In the genomic region with DNA sequence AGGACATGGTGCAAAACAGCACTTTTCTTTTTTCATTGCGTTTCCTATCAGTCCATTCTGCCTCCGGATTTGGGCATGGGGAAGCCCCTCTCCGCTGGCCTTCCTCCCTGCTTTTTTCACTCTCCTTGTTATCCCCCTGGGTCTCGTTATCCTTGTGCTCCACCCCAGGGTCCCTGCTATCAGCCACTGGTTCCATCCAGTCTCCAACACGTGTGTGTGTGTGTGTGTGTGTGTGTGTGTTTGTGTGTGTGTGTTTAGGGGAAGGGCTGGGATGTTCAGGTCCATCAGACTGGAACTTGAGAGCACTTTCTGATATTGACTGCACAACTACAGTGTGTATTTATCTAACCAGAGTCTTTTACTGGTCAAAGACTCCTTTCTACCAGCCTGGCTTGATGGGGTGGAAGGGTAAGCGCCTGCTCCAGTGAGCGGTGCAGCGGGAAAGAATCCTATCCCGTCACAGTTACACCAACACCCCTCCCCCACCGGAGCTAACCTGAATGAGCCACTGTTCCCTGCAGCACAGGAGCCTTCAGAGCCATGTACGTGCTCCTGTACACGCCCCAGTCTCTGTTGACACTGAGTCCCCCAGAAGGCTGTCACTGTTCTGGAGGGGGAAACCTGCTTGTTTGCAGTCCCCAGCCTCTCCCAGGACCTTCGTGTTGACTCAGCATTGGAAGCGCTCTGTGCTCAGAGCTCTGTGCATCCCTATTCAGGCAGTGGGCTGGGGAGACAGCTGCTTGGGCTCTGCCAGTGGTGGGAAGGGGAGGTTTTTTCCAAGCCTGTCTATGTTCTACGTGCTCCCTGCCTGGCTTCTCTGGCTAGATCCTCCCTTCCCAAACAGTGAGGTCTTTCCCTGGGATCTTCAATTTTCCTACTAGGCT, we compare ENCODE assay signal across 2 cellular contexts.
TF ChIP-seq lines count a peak whose summit lies in the region.

No MANE protein-coding gene starts in this region.

TF ChIP-seq in K562, 482 proteins besides CTCF, POLR2A, EP300 and RAD21:
- TF ChIP-seq ATF1 (CRISPR knock-in tag; IDR thresholded peaks at IDR 0.05) (no peak), ATF1 (tag; IDR thresholded peaks at IDR 0.05) (0 out of 2 replicates have a peak, but pooled peaks have one; percentile 8), GATAD2B (IDR thresholded peaks at IDR 0.05; ENCODE audit: borderline replicate concordance) (no peak), FIP1L1 (IDR thresholded peaks at IDR 0.05; ENCODE audit: low read depth, low read length, poor library complexity, severe bottlenecking) (no peak), ZKSCAN3 (CRISPR knock-in tag; IDR thresholded peaks at IDR 0.05) (no peak), ZNF263 (CRISPR knock-in tag; IDR thresholded peaks at IDR 0.05; ENCODE audit: borderline replicate concordance) (no peak), ZNF316 (IDR thresholded peaks at IDR 0.05) (peak; percentile 35; the same call in 1 of the 2 replicates), CREM (IDR thresholded peaks at IDR 0.05; ENCODE audit: low read depth) (0 out of 2 replicates have a peak, but pooled peaks have one; percentile 3), C11orf30 (IDR thresholded peaks at IDR 0.05; ENCODE audit: low read depth) (peak; percentile 58), ZNF324 (CRISPR knock-in tag; IDR thresholded peaks at IDR 0.05) (no peak), ZBTB17 (CRISPR knock-in tag; IDR thresholded peaks at IDR 0.05) (no peak), RBM17 (IDR thresholded peaks at IDR 0.05; ENCODE audit: borderline replicate concordance, low read depth, low read length) (no peak)
TF ChIP-seq in K562: peak in this region for 4.

TF ChIP-seq in neural cell, 6 proteins besides CTCF, POLR2A, EP300 and RAD21:
- TF ChIP-seq EZH2 (IDR thresholded peaks at IDR 0.05; ENCODE audit: borderline replicate concordance, insufficient read depth, low read length, poor library complexity, severe bottlenecking): no peak
- peak; percentile 20 for TF ChIP-seq TAF1 (IDR thresholded peaks at IDR 0.05; ENCODE audit: low read depth)
- peak; percentile 47 for TF ChIP-seq POLR2AphosphoS5 (IDR thresholded peaks at IDR 0.05)
- TF ChIP-seq, protein P1, sequence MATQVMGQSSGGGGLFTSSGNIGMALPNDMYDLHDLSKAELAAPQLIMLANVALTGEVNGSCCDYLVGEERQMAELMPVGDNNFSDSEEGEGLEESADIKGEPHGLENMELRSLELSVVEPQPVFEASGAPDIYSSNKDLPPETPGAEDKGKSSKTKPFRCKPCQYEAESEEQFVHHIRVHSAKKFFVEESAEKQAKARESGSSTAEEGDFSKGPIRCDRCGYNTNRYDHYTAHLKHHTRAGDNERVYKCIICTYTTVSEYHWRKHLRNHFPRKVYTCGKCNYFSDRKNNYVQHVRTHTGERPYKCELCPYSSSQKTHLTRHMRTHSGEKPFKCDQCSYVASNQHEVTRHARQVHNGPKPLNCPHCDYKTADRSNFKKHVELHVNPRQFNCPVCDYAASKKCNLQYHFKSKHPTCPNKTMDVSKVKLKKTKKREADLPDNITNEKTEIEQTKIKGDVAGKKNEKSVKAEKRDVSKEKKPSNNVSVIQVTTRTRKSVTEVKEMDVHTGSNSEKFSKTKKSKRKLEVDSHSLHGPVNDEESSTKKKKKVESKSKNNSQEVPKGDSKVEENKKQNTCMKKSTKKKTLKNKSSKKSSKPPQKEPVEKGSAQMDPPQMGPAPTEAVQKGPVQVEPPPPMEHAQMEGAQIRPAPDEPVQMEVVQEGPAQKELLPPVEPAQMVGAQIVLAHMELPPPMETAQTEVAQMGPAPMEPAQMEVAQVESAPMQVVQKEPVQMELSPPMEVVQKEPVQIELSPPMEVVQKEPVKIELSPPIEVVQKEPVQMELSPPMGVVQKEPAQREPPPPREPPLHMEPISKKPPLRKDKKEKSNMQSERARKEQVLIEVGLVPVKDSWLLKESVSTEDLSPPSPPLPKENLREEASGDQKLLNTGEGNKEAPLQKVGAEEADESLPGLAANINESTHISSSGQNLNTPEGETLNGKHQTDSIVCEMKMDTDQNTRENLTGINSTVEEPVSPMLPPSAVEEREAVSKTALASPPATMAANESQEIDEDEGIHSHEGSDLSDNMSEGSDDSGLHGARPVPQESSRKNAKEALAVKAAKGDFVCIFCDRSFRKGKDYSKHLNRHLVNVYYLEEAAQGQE (IDR thresholded peaks at IDR 0.05; ENCODE audit: borderline replicate concordance): peak; percentile 52
- no peak for TF ChIP-seq MXI1 (conservative IDR thresholded peaks at IDR 0.05; ENCODE audit: poor library complexity, severe bottlenecking)
- peak; percentile 45 for TF ChIP-seq SMC3 (conservative IDR thresholded peaks at IDR 0.05; ENCODE audit: poor library complexity)
TF ChIP-seq in neural cell: peak in this region for 4.
